ENCODE assay signal across 24 cellular contexts in genomic region chr7:111568419-111568818, GRCh38.
"Had no signal": no experiment of that assay in that cellular context is flagged by ENCODE, and none has a peak within 500 bp of the region (broad histone marks: within the 10 kb centered on the region; RNA-seq: fewer than 3 reads in every experiment).

No MANE protein-coding gene starts in this region.

- H3K4me1 Mint-ChIP-seq: activated naive CD8-positive, alpha-beta T cell treated with anti-CD3 and anti-CD28 coated beads, Interleukin-2, amount 50 U/mL, for 24 hours; activated T-helper 17 cell treated with anti-CD3 and anti-CD28 coated beads, Interleukin-2, amount 50 U/mL, for 72 hours; nephron had no signal

- H3K9me3 ChIP-seq: vagina had no signal

- H3K36me3 ChIP-seq: tibial nerve, vagina had no signal

- H3K4me1 ChIP-seq: foreskin keratinocyte, tibial nerve, vagina had no signal

- H3K27ac ChIP-seq: foreskin keratinocyte, tibial nerve, vagina, VCaP had no signal

- H3K27me3 ChIP-seq: foreskin keratinocyte, tibial nerve, vagina had no signal

- DNase-seq: activated CD4-positive, alpha-beta T cell treated with anti-CD3 and anti-CD28 coated beads, Interleukin-2, amount 50 U/mL, for 48 hours; activated naive CD4-positive, alpha-beta T cell treated with anti-CD3 and anti-CD28 coated beads for 36 hours; activated naive CD8-positive, alpha-beta T cell treated with anti-CD3 and anti-CD28 coated beads, Interleukin-2, amount 50 U/mL, for 24 hours; aorta; cerebellar nuclear complex; effector memory CD4-positive, alpha-beta T cell; glutamatergic neuron; kidney glomerular epithelial cell; left ventricle myocardium superior; mucosa of descending colon; nucleus accumbens; posterior cingulate gyrus; retina; stimulated activated CD4-positive, alpha-beta T cell treated with anti-CD3 and anti-CD28 coated beads, Interleukin-4, amount 100 ng/mL, for 1 hour; stimulated activated naive CD4-positive, alpha-beta T cell; substantia nigra had no signal

- H3K4me3 ChIP-seq: mucosa of descending colon, tibial nerve, vagina had no signal

- H3K27ac Mint-ChIP-seq: activated naive CD4-positive, alpha-beta T cell treated with anti-CD3 and anti-CD28 coated beads for 36 hours; activated naive CD8-positive, alpha-beta T cell treated with anti-CD3 and anti-CD28 coated beads, Interleukin-2, amount 50 U/mL, for 24 hours; activated T-helper 17 cell treated with anti-CD3 and anti-CD28 coated beads, Interleukin-2, amount 50 U/mL, for 72 hours; dendritic cell treated with granulocyte-macrophage colony-stimulating factor and Interleukin-4, amounts not matched to agents 40 ng/mL and 50 ng/mL, for 4 days; memory B cell; nephron had no signal

- H3K4me3 Mint-ChIP-seq: activated naive CD4-positive, alpha-beta T cell treated with anti-CD3 and anti-CD28 coated beads for 36 hours; activated naive CD8-positive, alpha-beta T cell treated with anti-CD3 and anti-CD28 coated beads, Interleukin-2, amount 50 U/mL, for 24 hours; activated T-helper 17 cell treated with anti-CD3 and anti-CD28 coated beads, Interleukin-2, amount 50 U/mL, for 72 hours; dendritic cell treated with granulocyte-macrophage colony-stimulating factor and Interleukin-4, amounts not matched to agents 40 ng/mL and 50 ng/mL, for 4 days; memory B cell; nephron had no signal

- ATAC-seq: activated naive CD8-positive, alpha-beta T cell treated with anti-CD3 and anti-CD28 coated beads, Interleukin-2, amount 50 U/mL, for 24 hours; activated T-helper 17 cell treated with anti-CD3 and anti-CD28 coated beads, Interleukin-2, amount 50 U/mL, for 72 hours; left ventricle myocardium superior; mucosa of descending colon had no signal
